20 cellular contexts compared by ENCODE assay signal in genomic region chr11:89456681-89457080, GRCh38.
"Had no signal": no experiment of that assay in that cellular context is flagged by ENCODE, and none has a peak within 500 bp of the region (broad histone marks: within the 10 kb centered on the region; RNA-seq: fewer than 3 reads in every experiment).

No MANE protein-coding gene starts in this region.

- H3K4me3 ChIP-seq: MG63, SJSA1, SK-N-MC had no signal

- FAIRE-seq: RCC 7860 had no signal

- H3K9me3 ChIP-seq: MG63, SJSA1 had no signal

- H3K4me1 ChIP-seq: SJSA1 had no signal

- DNase-seq: KBM-7, MG63, NCI-H1092 treated with DMSO at 0.1 percent for 48 hours, NCI-H1436, NCI-H187, NCI-H2029, NCI-H2081 treated with DMSO at 0.1 percent for 48 hours, NCI-H2171, NCI-H226, NCI-H446, NCI-H510A, NCI-H524 treated with DMSO at 0.1 percent for 48 hours, NCI-H69, NCI-H774, Right ventricle myocardium superior, RPMI8226, SIG-M5 had no signal

- H3K36me3 ChIP-seq: MG63, SJSA1 had no signal

- H3K27ac ChIP-seq: SJSA1, SK-N-MC had no signal

- H3K27me3 ChIP-seq: MG63, SJSA1 had no signal
